1 cellular context compared by ENCODE assay signal in genomic region chr19:19385131-19385899, GRCh38.
A peak's percentile ranks its signal among the peaks of the same experiment; 100 is the strongest.
TF ChIP-seq lines count a peak whose summit lies in the region.

No MANE protein-coding gene starts in this region.

TF ChIP-seq in GM12878, 131 proteins besides CTCF, POLR2A, EP300 and RAD21 (continued from another document):
- peak; percentile 51; the same call in 1 of the 2 replicates for TF ChIP-seq MXI1 (IDR thresholded peaks at IDR 0.05; ENCODE audit: low read depth, low read length)
- no peak for TF ChIP-seq ATF2 (IDR thresholded peaks at IDR 0.05; ENCODE audit: low read length)
- no peak for TF ChIP-seq ATF7 (IDR thresholded peaks at IDR 0.05; ENCODE audit: low read depth)
- peak; percentile 100 for TF ChIP-seq DPF2 (IDR thresholded peaks at IDR 0.05)
- TF ChIP-seq KAT2A (conservative IDR thresholded peaks at IDR 0.05; ENCODE audit: control insufficient read depth, low read depth, low read length) = no peak
- TF ChIP-seq ZNF217 (IDR thresholded peaks at IDR 0.05) = no peak
- peak in 1 of 2 experiments; percentile 62; a peak in 1 of 4 replicates for TF ChIP-seq CEBPB (IDR thresholded peaks at IDR 0.05; ENCODE audit: borderline replicate concordance in 1 of 2, low read depth in 2 of 2, low read length in 2 of 2)
- peak in 1 of 2 experiments; percentile 81; a peak in 2 of 3 replicates for TF ChIP-seq EGR1 (IDR thresholded peaks at IDR 0.05; ENCODE audit: borderline replicate concordance in 1 of 2, low read depth in 2 of 2, low read length in 2 of 2)
- no peak for TF ChIP-seq HDAC2 (IDR thresholded peaks at IDR 0.05)
- no peak for TF ChIP-seq SRF (IDR thresholded peaks at IDR 0.05; ENCODE audit: low read depth in 2 of 2, low read length in 2 of 2)
- TF ChIP-seq RBBP5 (conservative IDR thresholded peaks at IDR 0.05) = no peak
- no peak for TF ChIP-seq USF2 (IDR thresholded peaks at IDR 0.05; ENCODE audit: borderline replicate concordance, low read depth, low read length)
- TF ChIP-seq ZBTB11 (CRISPR knock-in tag; IDR thresholded peaks at IDR 0.05) = no peak
- no peak for TF ChIP-seq HSF1 (IDR thresholded peaks at IDR 0.05; ENCODE audit: low read depth, low read length)
- TF ChIP-seq IKZF2 (IDR thresholded peaks at IDR 0.05) = no peak; a peak in 1 of 4 replicates
- no peak for TF ChIP-seq LARP7 (IDR thresholded peaks at IDR 0.05)
- TF ChIP-seq NFYA (IDR thresholded peaks at IDR 0.05; ENCODE audit: borderline replicate concordance, low read depth, low read length) = peak; percentile 51; the same call in 1 of the 2 replicates
